18 cellular contexts compared by ENCODE assay signal in the genomic region with DNA sequence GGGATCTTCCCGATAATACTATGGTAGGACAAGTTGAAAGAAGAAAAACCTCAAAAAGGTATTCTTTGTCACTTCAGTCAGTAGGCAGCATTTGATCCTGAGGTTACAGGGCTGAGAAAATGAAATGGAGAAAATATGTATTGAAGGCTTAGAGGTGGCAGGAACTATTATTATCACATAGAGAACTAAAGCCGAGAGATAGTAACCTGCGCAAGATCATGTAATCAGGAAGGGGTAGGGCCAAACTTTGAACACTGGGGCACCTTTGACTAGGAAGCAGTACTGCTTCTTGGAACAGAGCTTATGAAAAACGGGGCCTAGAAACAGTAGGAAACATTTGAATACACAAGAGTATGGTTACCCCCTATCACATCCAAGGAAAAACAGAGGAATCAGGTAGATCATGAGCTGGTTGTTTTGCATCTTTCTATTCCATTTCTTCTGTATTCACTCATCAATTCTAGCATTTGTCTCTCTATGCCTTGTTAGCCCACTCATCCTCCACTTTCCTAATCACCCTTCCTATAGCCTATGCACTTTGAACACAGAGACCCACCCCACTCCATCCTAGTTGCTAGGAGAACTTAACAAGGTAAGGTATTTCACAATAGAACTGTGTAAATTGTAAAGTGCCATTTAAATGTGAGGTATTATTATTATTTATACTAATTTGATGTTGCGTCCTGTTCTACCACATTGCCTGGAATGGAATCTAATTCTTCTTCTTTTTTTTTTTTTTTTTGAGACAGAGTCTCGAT. TPM values are rescaled to one million over a fixed set of nuclear protein-coding genes. Genes with fewer than 3 reads are reported as not detected.
DNase-seq lines count a peak whose midpoint lies in the region; ATAC-seq, FAIRE-seq and TF ChIP-seq lines count a peak whose summit lies in the region.
"Had no signal": no experiment of that assay in that cellular context is flagged by ENCODE, and none has a peak within 500 bp of the region (broad histone marks: within the 10 kb centered on the region; RNA-seq: fewer than 3 reads in every experiment).

No MANE protein-coding gene starts in this region.

- H3K4me1 Mint-ChIP-seq in activated CD8-positive, alpha-beta memory T cell treated with anti-CD3 and anti-CD28 coated beads, Interleukin-2, amount 10 ng/mL, durations not matched to agents 7 days and 5 days, result peaks cover 19% of the 10 kb centered on the region

- no peak for FAIRE-seq in HepG2 (lab: Jason Lieb, UNC)
- peak; percentile 38 for FAIRE-seq in endothelial cell of umbilical vein (lab: Jason Lieb, UNC)

- no peaks in the 10 kb centered on the region for H3K9me1 ChIP-seq in endothelial cell of umbilical vein (replicated peaks; ENCODE audit: control insufficient read depth, extremely low read depth, insufficient read depth, low read length)

- no peaks in the 10 kb centered on the region for H3K9me3 ChIP-seq in HepG2 (ENCODE audit: low read length)
- H3K9me3 ChIP-seq in right lobe of liver, result no peaks in the 10 kb centered on the region
- no peaks in the 10 kb centered on the region for H3K9me3 ChIP-seq in OCI-LY3 (ENCODE audit: insufficient read depth, low read length)
- H3K9me3 ChIP-seq in endothelial cell of umbilical vein (replicated peaks; ENCODE audit: control insufficient read depth, insufficient read depth, low read length), result no peaks in the 10 kb centered on the region
- H3K9me3 ChIP-seq: body of pancreas, gastrocnemius medialis, tibial artery had no signal

- H2AFZ ChIP-seq in HepG2 (ENCODE audit: low read length) (no peak overlapping the region), OCI-LY3 (ENCODE audit: low read depth, low read length) (no peak overlapping the region), endothelial cell of umbilical vein (ENCODE audit: low read depth, low read length) (peak overlapping the region; percentile 78)
- H2AFZ ChIP-seq: GM23338 had no signal

- H3K79me2 ChIP-seq in HepG2 (ENCODE audit: insufficient read depth, low read length) (no peaks in the 10 kb centered on the region), OCI-LY3 (ENCODE audit: low read length) (no peaks in the 10 kb centered on the region), endothelial cell of umbilical vein (ENCODE audit: control insufficient read depth, insufficient read depth, low read length) (no peaks in the 10 kb centered on the region)

- in situ Hi-C loops in HepG2 (cut with HindIII; ENCODE audit: extremely low pct_ligation_motif_present, low pct_unique_long_range_greater_than_20kb), result no loop called here

- no peak overlapping the region for H3K27ac Mint-ChIP-seq in activated CD8-positive, alpha-beta memory T cell treated with anti-CD3 and anti-CD28 coated beads, Interleukin-2, amount 10 ng/mL, durations not matched to agents 7 days and 5 days
- H3K27ac Mint-ChIP-seq: GM23338 had no signal

- H3K9me3 Mint-ChIP-seq in activated CD8-positive, alpha-beta memory T cell treated with anti-CD3 and anti-CD28 coated beads, Interleukin-2, amount 10 ng/mL, durations not matched to agents 7 days and 5 days (ENCODE audit: low read depth), result no peaks in the 10 kb centered on the region
- H3K9me3 Mint-ChIP-seq: activated CD4-positive, alpha-beta T cell treated with anti-CD3 and anti-CD28 coated beads, Interleukin-2, amount 10 ng/mL, durations not matched to agents 7 days and 5 days; activated naive CD4-positive, alpha-beta T cell treated with anti-CD3 and anti-CD28 coated beads, Interleukin-2, amount 50 U/mL, for 24 hours; GM23338; stimulated activated naive B cell treated with anti-CD40 and anti-IgM and Interleukin-4, amounts not matched to agents 10 μg/mL and 1 μg/mL and 100 μg/mL, for 72 hours had no signal

- H3K27me3 ChIP-seq in HepG2 (ENCODE audit: control insufficient read depth in 1 of 2, insufficient read depth in 2 of 2, low read length in 2 of 2) (no peaks in the 10 kb centered on the region), right lobe of liver (peaks cover 0 to 4% of the 10 kb centered on the region in 2 donors), OCI-LY3 (ENCODE audit: low read depth, low read length) (0 out of 2 replicates have a peak, but pooled peaks cover 5% of the 10 kb centered on the region), endothelial cell of umbilical vein (ENCODE audit: control insufficient read depth in 2 of 2, insufficient read depth in 2 of 2, low read length in 2 of 2) (no peaks in the 10 kb centered on the region), dorsolateral prefrontal cortex (peaks cover 0 to 13% (median 2%) of the 10 kb centered on the region in 45 donors)
- H3K27me3 ChIP-seq: body of pancreas, gastrocnemius medialis, tibial artery had no signal

- BruUV-seq in HepG2 (replicated peaks; lab: Mats Ljungman, UMichigan) (no TSS peak), endothelial cell of umbilical vein (replicated peaks; lab: Mats Ljungman, UMichigan) (no TSS peak)

- ATAC-seq in HepG2, result peak; percentile 54; the same call in 2 of the 3 replicates
- ATAC-seq in right lobe of liver, result no peak
- ATAC-seq in activated CD8-positive, alpha-beta memory T cell treated with anti-CD3 and anti-CD28 coated beads, Interleukin-2, amount 10 ng/mL, durations not matched to agents 7 days and 5 days, result no peak
- ATAC-seq: body of pancreas, gastrocnemius medialis, GM23338 had no signal

- peak; percentile 20 for DNase-seq in HepG2 (ENCODE audit: low spot score)
- DNase-seq in right lobe of liver, result no peak
- DNase-seq in endothelial cell of umbilical vein (ENCODE audit: low read depth, low spot score), result no peak
- no peak for DNase-seq in NCI-H2196 (lab: John Stamatoyannopoulos, UW; ENCODE audit: unreplicated experiment)
- DNase-seq in activated CD8-positive, alpha-beta memory T cell treated with anti-CD3 and anti-CD28 coated beads, Interleukin-2, amount 10 ng/mL, durations not matched to agents 7 days and 5 days, result no peak
- no peak for DNase-seq in dorsolateral prefrontal cortex
- DNase-seq in medulla oblongata (ENCODE audit: extremely low spot score), result no peak
- DNase-seq: activated CD4-positive, alpha-beta T cell treated with anti-CD3 and anti-CD28 coated beads, Interleukin-2, amount 10 ng/mL, durations not matched to agents 7 days and 5 days; body of pancreas; gastrocnemius medialis; NCI-H1694 treated with DMSO at 0.1 percent for 48 hours; NCI-H446; stimulated activated naive B cell treated with anti-CD40 and anti-IgM and Interleukin-4, amounts not matched to agents 10 μg/mL and 1 μg/mL and 100 μg/mL, for 72 hours; tibial artery had no signal

- no peaks in the 10 kb centered on the region for H3K27me3 Mint-ChIP-seq in activated CD8-positive, alpha-beta memory T cell treated with anti-CD3 and anti-CD28 coated beads, Interleukin-2, amount 10 ng/mL, durations not matched to agents 7 days and 5 days
- H3K27me3 Mint-ChIP-seq: activated CD4-positive, alpha-beta T cell treated with anti-CD3 and anti-CD28 coated beads, Interleukin-2, amount 10 ng/mL, durations not matched to agents 7 days and 5 days; activated naive CD4-positive, alpha-beta T cell treated with anti-CD3 and anti-CD28 coated beads, Interleukin-2, amount 50 U/mL, for 24 hours; stimulated activated naive B cell treated with anti-CD40 and anti-IgM and Interleukin-4, amounts not matched to agents 10 μg/mL and 1 μg/mL and 100 μg/mL, for 72 hours had no signal

- POLR2A ChIA-PET in HepG2 (lab: Yijun Ruan, JAX) (no interaction called here), endothelial cell of umbilical vein (lab: Charles Lee) (no interaction called here)

- no peak overlapping the region for H3K4me3 ChIP-seq in HepG2 (replicated peaks in 1 of 3; ENCODE audit: insufficient read depth in 1 of 3, low read depth in 2 of 3, low read length in 3 of 3)
- no peak overlapping the region for H3K4me3 ChIP-seq in right lobe of liver
- H3K4me3 ChIP-seq in OCI-LY3 (ENCODE audit: low read length), result peak overlapping the region; percentile 48
- no peak overlapping the region for H3K4me3 ChIP-seq in endothelial cell of umbilical vein (replicated peaks in 1 of 3; ENCODE audit: insufficient read depth in 1 of 3, low read depth in 1 of 3, low read length in 3 of 3)
- no peak overlapping the region for H3K4me3 ChIP-seq in dorsolateral prefrontal cortex
- H3K4me3 ChIP-seq: body of pancreas, coronary artery, gastrocnemius medialis, GM23338, tibial artery had no signal

- TF ChIP-seq CTCF in HepG2 (CRISPR knock-in tag; IDR thresholded peaks at IDR 0.05) (no peak), right lobe of liver (IDR thresholded peaks at IDR 0.05) (no peak), OCI-LY3 (IDR thresholded peaks at IDR 0.05; ENCODE audit: low read depth, low read length) (no peak), endothelial cell of umbilical vein (IDR thresholded peaks at IDR 0.05; ENCODE audit: extremely low read depth in 1 of 2, insufficient read depth in 1 of 2, low read depth in 1 of 2, low read length in 2 of 2) (no peak), dorsolateral prefrontal cortex (IDR thresholded peaks at IDR 0.05 in 54 of 56, conservative IDR thresholded peaks at IDR 0.05 in 2 of 56; ENCODE audit: low read depth in 1 of 56, partially characterized antibody in 56 of 56) (no peak)

- H3K9ac ChIP-seq in HepG2 (ENCODE audit: insufficient read depth, low read depth, low read length), result no peak overlapping the region
- H3K9ac ChIP-seq in OCI-LY3 (ENCODE audit: low read length), result no peak overlapping the region
- H3K9ac ChIP-seq in endothelial cell of umbilical vein (replicated peaks; ENCODE audit: extremely low read depth, insufficient read depth, low read length), result peak overlapping the region; percentile 84

- CTCF ChIA-PET in HepG2 (lab: Yijun Ruan, JAX; ENCODE audit: low intra/inter-chr PET ratio, low total read pairs) (no interaction called here), endothelial cell of umbilical vein (lab: Charles Lee) (interaction anchor here (1.2 kb wide), 1 partner anchor 35 kb away, joined by 5 read pairs; the partner anchor contains the start of gene SLC9A7)
- CTCF ChIA-PET in activated CD8-positive, alpha-beta memory T cell treated with anti-CD3 and anti-CD28 coated beads, Interleukin-2, amount 10 ng/mL, durations not matched to agents 7 days and 5 days (lab: Charles Lee), result no interaction called here

- TF ChIP-seq POLR2A in HepG2 (IDR thresholded peaks at IDR 0.05; ENCODE audit: insufficient read depth in 1 of 2, low read depth in 2 of 2, low read length in 2 of 2), result no peak
- TF ChIP-seq POLR2A in right lobe of liver (IDR thresholded peaks at IDR 0.05), result no peak
- no peak for TF ChIP-seq POLR2A in endothelial cell of umbilical vein (IDR thresholded peaks at IDR 0.05; ENCODE audit: low read depth, low read length)

- 24% methylated on average over 6 of the region's 6 CpGs for WGBS in HepG2 (ENCODE audit: low lambda C conversion rate)
- WGBS in right lobe of liver (ENCODE audit: insufficient coverage, low coverage, low lambda C conversion rate, missing lambda C conversion rate), result 48% methylated on average over 6 of the region's 6 CpGs

- dilution Hi-C loops in endothelial cell of umbilical vein (cut with MboI; ENCODE audit: extremely low pct_ligation_motif_present, low sequenced_read_pairs), result no loop called here

- no peak for TF ChIP-seq RAD21 in HepG2 (CRISPR knock-in tag; IDR thresholded peaks at IDR 0.05)

- H3K4me1 ChIP-seq in HepG2 (ENCODE audit: insufficient read depth, low read length) (peaks cover 22% of the 10 kb centered on the region), right lobe of liver (peaks cover 0 to 5% (median 0%) of the 10 kb centered on the region in 4 donors), OCI-LY3 (ENCODE audit: low read length) (peaks cover 22% of the 10 kb centered on the region), endothelial cell of umbilical vein (ENCODE audit: control insufficient read depth, extremely low read depth, insufficient read depth, low read length) (peaks cover 16% of the 10 kb centered on the region)
- H3K4me1 ChIP-seq: gastrocnemius medialis had no signal

- TF ChIP-seq EP300 in HepG2 (IDR thresholded peaks at IDR 0.05; ENCODE audit: low read depth in 2 of 2, low read length in 2 of 2) (no peak), HepG2 (CRISPR knock-in tag; IDR thresholded peaks at IDR 0.05; ENCODE audit: borderline replicate concordance) (no peak)

- H3K4me2 ChIP-seq in HepG2 (ENCODE audit: low read depth, low read length) (peak overlapping the region; percentile 23; the same call in 1 of the 2 replicates), OCI-LY3 (ENCODE audit: low read length) (peak overlapping the region; percentile 70), endothelial cell of umbilical vein (ENCODE audit: insufficient read depth, low read length) (peak overlapping the region; percentile 86)
- H3K4me2 ChIP-seq: GM23338 had no signal

- no peaks in the 10 kb centered on the region for H3K36me3 Mint-ChIP-seq in activated CD8-positive, alpha-beta memory T cell treated with anti-CD3 and anti-CD28 coated beads, Interleukin-2, amount 10 ng/mL, durations not matched to agents 7 days and 5 days
- H3K36me3 Mint-ChIP-seq: activated naive CD4-positive, alpha-beta T cell treated with anti-CD3 and anti-CD28 coated beads, Interleukin-2, amount 50 U/mL, for 24 hours; stimulated activated naive B cell treated with anti-CD40 and anti-IgM and Interleukin-4, amounts not matched to agents 10 μg/mL and 1 μg/mL and 100 μg/mL, for 72 hours had no signal

- no peak overlapping the region for H3K4me3 Mint-ChIP-seq in activated CD8-positive, alpha-beta memory T cell treated with anti-CD3 and anti-CD28 coated beads, Interleukin-2, amount 10 ng/mL, durations not matched to agents 7 days and 5 days
- H3K4me3 Mint-ChIP-seq: activated CD4-positive, alpha-beta T cell treated with anti-CD3 and anti-CD28 coated beads, Interleukin-2, amount 10 ng/mL, durations not matched to agents 7 days and 5 days; GM23338 had no signal

- H4K20me1 ChIP-seq in HepG2 (ENCODE audit: insufficient read depth, low read length), result no peaks in the 10 kb centered on the region
- 0 out of 2 replicates have a peak, but pooled peaks cover 2% of the 10 kb centered on the region for H4K20me1 ChIP-seq in OCI-LY3 (ENCODE audit: insufficient read depth, low read length)
- H4K20me1 ChIP-seq in endothelial cell of umbilical vein (replicated peaks; ENCODE audit: control insufficient read depth, extremely low read depth, insufficient read depth, low read length), result no peaks in the 10 kb centered on the region

- H3K27ac ChIP-seq in HepG2 (ENCODE audit: extremely low read length, insufficient read depth, low read length) (no peak overlapping the region), right lobe of liver (no peak overlapping the region), OCI-LY3 (ENCODE audit: low read length) (no peak overlapping the region), endothelial cell of umbilical vein (ENCODE audit: insufficient read depth, low read depth, low read length) (peak overlapping the region; percentile 94), dorsolateral prefrontal cortex (no peak overlapping the region)
- H3K27ac ChIP-seq: gastrocnemius medialis, tibial artery had no signal

- intact Hi-C loops in HepG2 (cut with micrococcal nuclease; ENCODE audit: unreplicated experiment) (no loop called here), right lobe of liver (cut with DNase I) (no loop called here), endothelial cell of umbilical vein (cut with micrococcal nuclease) (loop anchor here (10.0 kb wide), 2 partner anchors 109 to 219 kb away; partner anchors contain the start of gene CHST7), dorsolateral prefrontal cortex (cut with DNase I) (no loop called here)

- H3K36me3 ChIP-seq in HepG2 (replicated peaks in 1 of 2; ENCODE audit: control insufficient read depth in 1 of 2, insufficient read depth in 2 of 2, low read length in 2 of 2) (no peaks in the 10 kb centered on the region), right lobe of liver (no peaks in the 10 kb centered on the region), OCI-LY3 (replicated peaks; ENCODE audit: low read depth, low read length) (no peaks in the 10 kb centered on the region), endothelial cell of umbilical vein (ENCODE audit: control insufficient read depth in 2 of 2, extremely low read depth in 1 of 2, insufficient read depth in 2 of 2, low read length in 2 of 2) (no peaks in the 10 kb centered on the region)
- H3K36me3 ChIP-seq: gastrocnemius medialis, tibial artery had no signal

RNA-seq across cellular contexts. Expression of gene SLC9A7, which starts 34.6 kb away (rescaled TPM):
- 5.4 and 7.2 TPM in 2 replicates for total RNA-seq in HepG2 (2016; rRNA removed; fragmentation: Illumina TruSeq; extraction: Trizol)
- 2.0 and 3.5 TPM in 2 replicates for total RNA-seq in HepG2 (2016; cell fraction: cytosol; rRNA removed; fragmentation: Illumina TruSeq; extraction: Trizol; ENCODE audit: low read depth)
- total RNA-seq in HepG2 (2016; cell fraction: insoluble cytoplasmic fraction; rRNA removed; fragmentation: Illumina TruSeq; extraction: Trizol), result 3.9 and 7.8 TPM in 2 replicates
- 3.7 and 4.7 TPM in 2 replicates for total RNA-seq in HepG2 (2016; cell fraction: membrane; rRNA removed; fragmentation: Illumina TruSeq; extraction: Trizol)
- total RNA-seq in HepG2 (2016; cell fraction: nucleus; rRNA removed; fragmentation: Illumina TruSeq; extraction: Trizol), result 6.6 and 8.3 TPM in 2 replicates
- 5.5 and 5.8 TPM in 2 replicates for polyA plus RNA-seq in HepG2 (2011; rRNA removed)
- polyA plus RNA-seq in HepG2 (2011; cell fraction: cytosol; rRNA removed), result 4.7 and 5.0 TPM in 2 replicates
- 5.6 and 6.1 TPM in 2 replicates for polyA plus RNA-seq in HepG2 (2011; cell fraction: nucleus; rRNA removed)
- polyA plus RNA-seq in HepG2 (2012), result 1.5 and 1.6 TPM in 2 replicates
- 0.59 and 0.72 TPM in 2 replicates for polyA plus RNA-seq in HepG2 (2016; cell fraction: cytosol; fragmentation: Illumina TruSeq; extraction: Trizol; ENCODE audit: low read depth)
- polyA plus RNA-seq in HepG2 (2016; cell fraction: insoluble cytoplasmic fraction; fragmentation: Illumina TruSeq; extraction: Trizol; ENCODE audit: low read depth), result 1.6 and 2.0 TPM in 2 replicates
- 1.5 and 1.6 TPM in 2 replicates for polyA plus RNA-seq in HepG2 (2016; cell fraction: membrane; fragmentation: Illumina TruSeq; extraction: Trizol; ENCODE audit: low read depth)
- polyA plus RNA-seq in HepG2 (2016; cell fraction: nucleus; fragmentation: Illumina TruSeq; extraction: Trizol; ENCODE audit: insufficient read depth, low read depth), result 6.6 and 9.9 TPM in 2 replicates
- 6.5 and 21.6 TPM in 2 replicates for polyA minus RNA-seq in HepG2 (2011; rRNA and poly(A)+ RNA removed; ENCODE audit: low replicate concordance)
- 7.3 and 7.9 TPM in 2 replicates for polyA minus RNA-seq in HepG2 (2011; cell fraction: cytosol; rRNA and poly(A)+ RNA removed)
- 5.7 and 6.4 TPM in 2 replicates for polyA minus RNA-seq in HepG2 (2011; cell fraction: nucleus; rRNA and poly(A)+ RNA removed)
- total RNA-seq in right lobe of liver, result 1 to 10 TPM; 5.7 to 9.0 (median 6.4) TPM
- 7.5 and 10.4 TPM in 2 replicates for total RNA-seq in endothelial cell of umbilical vein
- 3.5 and 4.6 TPM in 2 replicates for polyA plus RNA-seq in endothelial cell of umbilical vein
- 3.9 and 4.4 TPM in 2 replicates for polyA plus RNA-seq in endothelial cell of umbilical vein (2011; cell fraction: cytosol; rRNA removed)
- polyA plus RNA-seq in endothelial cell of umbilical vein (2011; cell fraction: nucleus; rRNA removed), result 5.4 and 7.2 TPM in 2 replicates
- polyA plus RNA-seq in endothelial cell of umbilical vein (2012), result 3.7 and 4.2 TPM in 2 replicates
- 21.9 and 29.7 TPM in 2 replicates for polyA minus RNA-seq in endothelial cell of umbilical vein
- 5.1 TPM for polyA minus RNA-seq in endothelial cell of umbilical vein (2011; cell fraction: cytosol; rRNA and poly(A)+ RNA removed)
- 5.9 and 6.8 TPM in 2 replicates for polyA minus RNA-seq in endothelial cell of umbilical vein (2011; cell fraction: nucleus; rRNA and poly(A)+ RNA removed)
- 10 to 100 TPM in 1 of 2 experiments, 1 to 10 TPM in 1; 9.1 to 19.0 TPM for total RNA-seq in activated CD8-positive, alpha-beta memory T cell treated with anti-CD3 and anti-CD28 coated beads, Interleukin-2, amount 10 ng/mL, durations not matched to agents 7 days and 5 days
- total RNA-seq in dorsolateral prefrontal cortex, result 10 to 100 TPM in 119 of 120 experiments, 1 to 10 TPM in 1; 9.6 to 53.0 (median 27.8) TPM

RNA-seq across cellular contexts. Expression of gene RP2, which starts 43.3 kb away (rescaled TPM):
- total RNA-seq in HepG2 (2016; rRNA removed; fragmentation: Illumina TruSeq; extraction: Trizol) (9.9 and 14.6 TPM in 2 replicates), right lobe of liver (1 to 10 TPM; 4.0 to 8.4 (median 6.4) TPM), endothelial cell of umbilical vein (18.7 and 20.5 TPM in 2 replicates), dorsolateral prefrontal cortex (1 to 10 TPM; 2.2 to 5.7 (median 3.4) TPM)
- total RNA-seq in HepG2 (2016; cell fraction: cytosol; rRNA removed; fragmentation: Illumina TruSeq; extraction: Trizol; ENCODE audit: low read depth), result 0.81 and 1.1 TPM in 2 replicates
- 10.0 and 16.2 TPM in 2 replicates for total RNA-seq in HepG2 (2016; cell fraction: insoluble cytoplasmic fraction; rRNA removed; fragmentation: Illumina TruSeq; extraction: Trizol)
- total RNA-seq in HepG2 (2016; cell fraction: membrane; rRNA removed; fragmentation: Illumina TruSeq; extraction: Trizol), result 2.7 and 2.8 TPM in 2 replicates
- 4.8 and 5.0 TPM in 2 replicates for total RNA-seq in HepG2 (2016; cell fraction: nucleus; rRNA removed; fragmentation: Illumina TruSeq; extraction: Trizol)
- polyA plus RNA-seq in HepG2 (2011; rRNA removed) (3.5 and 5.0 TPM in 2 replicates), endothelial cell of umbilical vein (5.9 and 7.4 TPM in 2 replicates)
- polyA plus RNA-seq in HepG2 (2011; cell fraction: cytosol; rRNA removed), result 2.0 and 2.6 TPM in 2 replicates
- 1.00 and 1.3 TPM in 2 replicates for polyA plus RNA-seq in HepG2 (2011; cell fraction: nucleus; rRNA removed)
- 3.7 and 4.9 TPM in 2 replicates for polyA plus RNA-seq in HepG2 (2012)
- polyA plus RNA-seq in HepG2 (2016; cell fraction: cytosol; fragmentation: Illumina TruSeq; extraction: Trizol; ENCODE audit: low read depth), result 0.20 and 0.26 TPM in 2 replicates
- polyA plus RNA-seq in HepG2 (2016; cell fraction: insoluble cytoplasmic fraction; fragmentation: Illumina TruSeq; extraction: Trizol; ENCODE audit: low read depth), result 11.6 and 13.6 TPM in 2 replicates
- polyA plus RNA-seq in HepG2 (2016; cell fraction: membrane; fragmentation: Illumina TruSeq; extraction: Trizol; ENCODE audit: low read depth), result 0.60 and 1.1 TPM in 2 replicates
- 5.1 and 5.7 TPM in 2 replicates for polyA plus RNA-seq in HepG2 (2016; cell fraction: nucleus; fragmentation: Illumina TruSeq; extraction: Trizol; ENCODE audit: insufficient read depth, low read depth)
- 2.5 and 9.4 TPM in 2 replicates for polyA minus RNA-seq in HepG2 (2011; rRNA and poly(A)+ RNA removed; ENCODE audit: low replicate concordance)
- 4.1 and 4.7 TPM in 2 replicates for polyA minus RNA-seq in HepG2 (2011; cell fraction: cytosol; rRNA and poly(A)+ RNA removed)
- polyA minus RNA-seq in HepG2 (2011; cell fraction: nucleus; rRNA and poly(A)+ RNA removed), result 4.6 TPM in 2 replicates
- polyA plus RNA-seq in endothelial cell of umbilical vein (2011; cell fraction: cytosol; rRNA removed), result 9.1 and 9.3 TPM in 2 replicates
- 4.9 and 6.4 TPM in 2 replicates for polyA plus RNA-seq in endothelial cell of umbilical vein (2011; cell fraction: nucleus; rRNA removed)
- 15.5 and 21.4 TPM in 2 replicates for polyA plus RNA-seq in endothelial cell of umbilical vein (2012)
- 15.1 and 15.4 TPM in 2 replicates for polyA minus RNA-seq in endothelial cell of umbilical vein
- 7.9 TPM for polyA minus RNA-seq in endothelial cell of umbilical vein (2011; cell fraction: cytosol; rRNA and poly(A)+ RNA removed)
- polyA minus RNA-seq in endothelial cell of umbilical vein (2011; cell fraction: nucleus; rRNA and poly(A)+ RNA removed), result 6.9 and 12.4 TPM in 2 replicates
- total RNA-seq in activated CD8-positive, alpha-beta memory T cell treated with anti-CD3 and anti-CD28 coated beads, Interleukin-2, amount 10 ng/mL, durations not matched to agents 7 days and 5 days, result 10 to 100 TPM in 1 of 2 experiments, 1 to 10 TPM in 1; 9.6 to 11.3 TPM

Comparison
In these comparisons a context has a peak if more than half of its experiments do, and no peak if none do; other contexts are left out.
1. H3K4me2 ChIP-seq: peak in every context shown above with its lines; median percentile 86 in endothelial cell of umbilical vein; 70 in OCI-LY3; 23 in HepG2.